In the genomic region with DNA sequence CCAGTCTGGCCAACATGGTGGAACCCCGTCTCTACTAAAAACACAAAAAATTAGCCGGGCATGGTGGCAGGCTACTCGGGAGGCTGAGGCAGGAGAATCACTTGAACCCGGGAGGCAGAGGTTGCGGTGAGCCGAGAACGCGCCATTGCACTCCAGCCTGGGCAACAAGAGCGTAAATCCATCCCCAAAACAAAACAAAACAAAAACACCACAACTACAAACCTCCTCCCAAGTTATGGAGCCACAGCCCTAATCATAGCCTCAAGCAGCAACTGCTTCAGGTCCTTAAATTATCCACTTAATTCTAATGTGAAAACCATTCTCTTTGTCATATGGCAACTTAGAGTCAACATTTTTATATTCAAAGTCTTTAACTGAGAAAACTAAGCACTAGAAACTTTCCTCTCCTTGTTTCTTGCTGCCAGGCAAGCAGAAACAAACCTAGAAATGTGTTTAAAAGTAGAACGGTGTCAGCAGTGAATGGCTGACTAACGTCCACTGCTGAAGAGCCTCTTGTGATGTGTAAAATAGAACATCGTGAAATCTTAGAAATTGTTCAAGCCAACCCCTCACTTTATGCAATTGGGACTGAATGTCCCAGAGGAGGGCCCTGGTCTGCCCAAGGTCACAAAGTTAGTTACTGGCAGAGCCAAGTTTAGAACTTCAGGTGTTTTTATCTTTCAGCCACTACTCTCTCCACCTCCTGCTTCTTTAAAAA, we compare ENCODE assay signal across 1 cellular context.
TF ChIP-seq lines count a peak whose summit lies in the region.

No MANE protein-coding gene starts in this region.

TF ChIP-seq in HepG2, 621 proteins besides CTCF, POLR2A, EP300 and RAD21:
- TF ChIP-seq GFI1 (CRISPR knock-in tag; IDR thresholded peaks at IDR 0.05; ENCODE audit: borderline replicate concordance) = no peak
- TF ChIP-seq ZNF101 (CRISPR knock-in tag; IDR thresholded peaks at IDR 0.05; ENCODE audit: borderline replicate concordance, low read depth) = no peak
- TF ChIP-seq ZNF235 (CRISPR knock-in tag; IDR thresholded peaks at IDR 0.05; ENCODE audit: borderline replicate concordance) = no peak
- no peak for TF ChIP-seq ZNF644 (CRISPR knock-in tag; IDR thresholded peaks at IDR 0.05; ENCODE audit: low read depth)
- TF ChIP-seq ZNF333 (CRISPR knock-in tag; IDR thresholded peaks at IDR 0.05; ENCODE audit: borderline replicate concordance) = no peak
- TF ChIP-seq HDAC6 (IDR thresholded peaks at IDR 0.05; ENCODE audit: low read depth, low read length) = no peak
- no peak for TF ChIP-seq IKZF4 (CRISPR knock-in tag; IDR thresholded peaks at IDR 0.05; ENCODE audit: borderline replicate concordance, low read depth, not compliant biosample characterization)
TF ChIP-seq in HepG2: peak in this region for 0.
